In the genomic region with DNA sequence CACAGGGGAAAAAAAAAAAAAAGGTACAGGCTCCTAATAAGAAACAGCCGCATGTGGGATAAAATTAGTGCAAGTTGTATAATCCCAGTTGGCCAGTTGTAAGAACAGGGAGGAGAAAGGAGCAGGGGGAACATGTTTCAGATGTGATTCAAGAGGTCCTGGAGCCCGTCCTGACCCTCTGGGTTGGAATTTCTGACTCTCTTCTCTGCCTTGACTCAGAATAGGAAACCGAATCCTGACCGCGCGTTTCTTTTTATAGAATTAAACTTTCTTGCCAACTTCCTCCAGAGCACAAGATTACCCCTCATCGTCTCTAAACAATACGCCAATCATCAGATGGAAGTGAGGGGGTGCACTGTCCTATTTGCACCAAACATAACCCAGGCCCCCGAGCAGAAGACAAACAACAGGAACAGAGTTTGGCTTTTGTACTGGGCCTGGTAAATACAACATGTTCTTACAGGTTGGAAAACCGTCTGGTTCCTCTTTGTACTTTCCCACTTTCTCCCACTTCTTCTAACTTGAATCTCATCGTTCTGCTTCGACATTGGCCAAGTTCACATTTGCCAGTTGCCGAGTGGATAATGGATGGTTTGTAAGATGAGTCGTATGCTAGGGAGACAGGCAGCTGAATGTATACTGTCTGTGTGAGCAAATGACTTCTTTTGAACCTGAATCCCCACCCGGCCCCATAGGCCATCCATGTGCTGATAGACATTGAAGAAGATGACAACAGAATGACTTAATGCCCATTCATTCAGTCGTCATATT, we compare ENCODE assay signal across 8 cellular contexts. TPM values are rescaled to one million over a fixed set of nuclear protein-coding genes. Genes with fewer than 3 reads are reported as not detected.
A peak's percentile ranks its signal among the peaks of the same experiment; 100 is the strongest.
DNase-seq lines count a peak whose midpoint lies in the region; ATAC-seq and TF ChIP-seq lines count a peak whose summit lies in the region.

No MANE protein-coding gene starts in this region.

- in situ Hi-C loops in Panc1 (cut with HindIII; ENCODE audit: low pct_unique_long_range_greater_than_20kb, low sequenced_read_pairs): no loop called here

- H3K36me3 ChIP-seq in Panc1 (ENCODE audit: control insufficient read depth, insufficient read depth, low read length): no peaks in the 10 kb centered on the region
- H3K36me3 ChIP-seq in vagina: no peaks in the 10 kb centered on the region

- H3K4me1 ChIP-seq in Panc1 (ENCODE audit: control insufficient read depth, insufficient read depth, low read length): no peaks in the 10 kb centered on the region
- H3K4me1 ChIP-seq in vagina: peaks cover 36% of the 10 kb centered on the region

- TF ChIP-seq CTCF in Panc1 (IDR thresholded peaks at IDR 0.05) (no peak), chondrocyte (IDR thresholded peaks at IDR 0.05) (no peak), vagina (IDR thresholded peaks at IDR 0.05) (no peak)

- H3K27ac Mint-ChIP-seq in chondrocyte (ENCODE audit: unreplicated experiment) (peak overlapping the region; percentile 91), naive B cell (peak overlapping the region; percentile 59 to 80 (median 68))

- no peak overlapping the region for H3K4me3 ChIP-seq in Panc1 (ENCODE audit: low read depth in 2 of 2, low read length in 2 of 2)
- no peak overlapping the region for H3K4me3 ChIP-seq in vagina

- no peak for TF ChIP-seq POLR2A in vagina (IDR thresholded peaks at IDR 0.05)

- H3K27ac ChIP-seq in Panc1 (ENCODE audit: low read length): 0 out of 2 replicates have a peak overlapping the region, but pooled peaks have one; percentile 13
- peak overlapping the region; percentile 70 for H3K27ac ChIP-seq in vagina

- H3K4me3 Mint-ChIP-seq in chondrocyte (ENCODE audit: unreplicated experiment) (peak overlapping the region; percentile 26), naive B cell (peak overlapping the region in 6 of 8 donors; percentile 51 to 81 (median 70))

- no peaks in the 10 kb centered on the region for H3K9me3 ChIP-seq in Panc1 (ENCODE audit: control insufficient read depth, insufficient read depth, low read depth, low read length)
- no peaks in the 10 kb centered on the region for H3K9me3 ChIP-seq in vagina

- POLR2A ChIA-PET in Panc1 (lab: Charles Lee): interaction anchor here (0.6 kb wide), 1 partner anchor 24 kb away, joined by 7 read pairs; no protein-coding TSS in a partner anchor

- H3K27me3 Mint-ChIP-seq in chondrocyte (ENCODE audit: low read depth) (no peaks in the 10 kb centered on the region), naive B cell (no peaks in the 10 kb centered on the region)

- no TSS peak for BruUV-seq in Panc1 (replicated peaks; lab: Mats Ljungman, UMichigan)

- CTCF ChIA-PET in Panc1 (lab: Charles Lee): interaction anchor here (0.5 kb wide), 1 partner anchor 20 kb away, joined by 4 read pairs; no protein-coding TSS in a partner anchor

- ATAC-seq in Panc1: peak; percentile 49; the same call in 1 of the 2 replicates
- ATAC-seq in naive B cell (ENCODE audit: low read depth in 2 of 2): peak; percentile 52 to 59
- ATAC-seq in HG03025 (IDR thresholded peaks at IDR 0.05; ENCODE audit: low FRiP score, unreplicated experiment): no peak

- peak; percentile 92 for DNase-seq in ELR (ENCODE audit: low read depth)
- DNase-seq in Panc1 (ENCODE audit: low read depth, low spot score): no peak
- no peak for DNase-seq in chondrocyte (ENCODE audit: low spot score)
- no peak for DNase-seq in naive B cell
- peak in 1 of 2 donors; percentile 93 for DNase-seq in vagina (ENCODE audit: extremely low spot score in 2 of 2)
- DNase-seq in NCI-H2196 (lab: John Stamatoyannopoulos, UW; ENCODE audit: unreplicated experiment): no peak
- DNase-seq in central memory CD4-positive, alpha-beta T cell: no peak

- H3K36me3 Mint-ChIP-seq in chondrocyte (ENCODE audit: low read depth): no peaks in the 10 kb centered on the region
- peaks cover 0 to 4% of the 10 kb centered on the region in 2 donors for H3K36me3 Mint-ChIP-seq in naive B cell

- intact Hi-C loops in Panc1 (cut with micrococcal nuclease; ENCODE audit: unreplicated experiment) (no loop called here), vagina (cut with DNase I) (no loop called here)

- peaks cover 53% of the 10 kb centered on the region for H3K4me1 Mint-ChIP-seq in chondrocyte (ENCODE audit: low read depth)
- peaks cover 33 to 43% (median 35%) of the 10 kb centered on the region in 3 donors for H3K4me1 Mint-ChIP-seq in naive B cell

- H3K27me3 ChIP-seq in Panc1 (ENCODE audit: control insufficient read depth, insufficient read depth, low read length) (no peaks in the 10 kb centered on the region), vagina (no peaks in the 10 kb centered on the region)

- H3K9me3 Mint-ChIP-seq in chondrocyte (ENCODE audit: low read depth) (no peaks in the 10 kb centered on the region), naive B cell (no peaks in the 10 kb centered on the region)

RNA-seq across cellular contexts. Expression of a gene that starts 42.5 kb away (rescaled TPM):
- 170 TPM for total RNA-seq in Panc1 (2021; ENCODE audit: unreplicated experiment)
- 34.4 TPM for polyA plus RNA-seq in Panc1 (2012; ENCODE audit: insufficient read length)
- total RNA-seq in chondrocyte: 154 to 211 TPM (median 162 TPM) in 3 replicates
- polyA plus RNA-seq in naive B cell (ENCODE audit: low read depth in 6 of 6): 10 to 100 TPM; 12.5 to 19.2 (median 16.2) TPM
- total RNA-seq in vagina: 161 TPM
